ENCODE assay signal across 1 cellular context in genomic region chr17:68820825-68821481, GRCh38.
TF ChIP-seq lines count a peak whose summit lies in the region.

No MANE protein-coding gene starts in this region.

TF ChIP-seq in HepG2, 621 proteins besides CTCF, POLR2A, EP300 and RAD21 (continued from another document and continues in another):
- TF ChIP-seq ZNF414 (CRISPR knock-in tag; IDR thresholded peaks at IDR 0.05): 0 out of 2 replicates have a peak, but pooled peaks have one; percentile 35
- TF ChIP-seq ZNF674 (CRISPR knock-in tag; IDR thresholded peaks at IDR 0.05; ENCODE audit: low read depth): no peak
- TF ChIP-seq ZNF501 (CRISPR knock-in tag; IDR thresholded peaks at IDR 0.05): peak; percentile 85
- no peak for TF ChIP-seq ZNF18 (CRISPR knock-in tag; IDR thresholded peaks at IDR 0.05; ENCODE audit: insufficient replicate concordance)
- peak; percentile 70; the same call in 1 of the 2 replicates for TF ChIP-seq NR2C2 (CRISPR knock-in tag; IDR thresholded peaks at IDR 0.05; ENCODE audit: borderline replicate concordance)
- no peak; the same call in 1 of the 2 replicates for TF ChIP-seq RFX5 (IDR thresholded peaks at IDR 0.05; ENCODE audit: low read depth, low read length)
- peak; percentile 54; the same call in 1 of the 2 replicates for TF ChIP-seq ZFY (CRISPR knock-in tag; IDR thresholded peaks at IDR 0.05)
- TF ChIP-seq ZNF331 (CRISPR knock-in tag; IDR thresholded peaks at IDR 0.05): peak; percentile 82
- no peak for TF ChIP-seq KLF9 (CRISPR knock-in tag; IDR thresholded peaks at IDR 0.05; ENCODE audit: low read depth)
- TF ChIP-seq ZNF646 (CRISPR knock-in tag; IDR thresholded peaks at IDR 0.05): no peak
- no peak for TF ChIP-seq MTERF4 (CRISPR knock-in tag; IDR thresholded peaks at IDR 0.05)
- TF ChIP-seq ZNF367 (CRISPR knock-in tag; IDR thresholded peaks at IDR 0.05; ENCODE audit: borderline replicate concordance): no peak
- no peak for TF ChIP-seq NCOA5 (CRISPR knock-in tag; IDR thresholded peaks at IDR 0.05)
- no peak for TF ChIP-seq ZBTB37 (CRISPR knock-in tag; IDR thresholded peaks at IDR 0.05)
- TF ChIP-seq GLMP (CRISPR knock-in tag; IDR thresholded peaks at IDR 0.05; ENCODE audit: borderline replicate concordance): no peak
- TF ChIP-seq MNT (IDR thresholded peaks at IDR 0.05): 0 out of 2 replicates have a peak, but pooled peaks have one; percentile 16
- TF ChIP-seq ZNF205 (CRISPR knock-in tag; IDR thresholded peaks at IDR 0.05): no peak
- TF ChIP-seq BORCS8-MEF2B (CRISPR knock-in tag; IDR thresholded peaks at IDR 0.05): peak; percentile 77; the same call in 1 of the 2 replicates
- TF ChIP-seq NFRKB (IDR thresholded peaks at IDR 0.05): no peak
- no peak for TF ChIP-seq ZNF660 (CRISPR knock-in tag; IDR thresholded peaks at IDR 0.05; ENCODE audit: borderline replicate concordance, low read depth)
- TF ChIP-seq HNRNPLL (IDR thresholded peaks at IDR 0.05; ENCODE audit: low read depth, low read length, poor library complexity, severe bottlenecking): no peak
- no peak; the same call in 1 of the 2 replicates for TF ChIP-seq TFDP2 (CRISPR knock-in tag; IDR thresholded peaks at IDR 0.05)
- no peak for TF ChIP-seq PAWR (CRISPR knock-in tag; IDR thresholded peaks at IDR 0.05; ENCODE audit: borderline replicate concordance)
- TF ChIP-seq POLR2G (IDR thresholded peaks at IDR 0.05; ENCODE audit: low read depth, low read length): peak; percentile 80
- no peak for TF ChIP-seq ZNF207 (IDR thresholded peaks at IDR 0.05; ENCODE audit: borderline replicate concordance)
- peak; percentile 94 for TF ChIP-seq ISL2 (CRISPR knock-in tag; IDR thresholded peaks at IDR 0.05)
- TF ChIP-seq ZNF615 (CRISPR knock-in tag; IDR thresholded peaks at IDR 0.05; ENCODE audit: borderline replicate concordance): no peak; the same call in 1 of the 2 replicates
- no peak; the same call in 1 of the 2 replicates for TF ChIP-seq STAT6 (CRISPR knock-in tag; IDR thresholded peaks at IDR 0.05; ENCODE audit: borderline replicate concordance)
- TF ChIP-seq E2F1 (CRISPR knock-in tag; IDR thresholded peaks at IDR 0.05): no peak
- TF ChIP-seq ZNF121 (CRISPR knock-in tag; IDR thresholded peaks at IDR 0.05): no peak
- 0 out of 2 replicates have a peak, but pooled peaks have one; percentile 24 for TF ChIP-seq CREB1 (IDR thresholded peaks at IDR 0.05)
- TF ChIP-seq CREB1 (CRISPR knock-in tag; IDR thresholded peaks at IDR 0.05): peak; percentile 78
- peak; percentile 81 for TF ChIP-seq ZNF574 (CRISPR knock-in tag; IDR thresholded peaks at IDR 0.05)
- no peak for TF ChIP-seq ZNF44 (CRISPR knock-in tag; IDR thresholded peaks at IDR 0.05)
- no peak for TF ChIP-seq POLR2AphosphoS2 (IDR thresholded peaks at IDR 0.05; ENCODE audit: low read depth, low read length)
- no peak for TF ChIP-seq ZNF776 (CRISPR knock-in tag; IDR thresholded peaks at IDR 0.05)
